Comparison of ENCODE assay signal across 2 cellular contexts in genomic region chr1:111716371-111716770, GRCh38.
TF ChIP-seq lines count a peak whose summit lies in the region.

No MANE protein-coding gene starts in this region.

TF ChIP-seq in HEK293, 187 proteins besides CTCF, POLR2A, EP300 and RAD21:
- TF ChIP-seq ZIC2 (tag by site-specific recombination; IDR thresholded peaks at IDR 0.05) (peak; percentile 28; the same call in 1 of the 2 replicates), ZNF202 (tag by site-specific recombination; IDR thresholded peaks at IDR 0.05; ENCODE audit: borderline replicate concordance) (no peak), ZNF23 (tag by site-specific recombination; IDR thresholded peaks at IDR 0.05; ENCODE audit: borderline replicate concordance) (no peak), YY2 (tag by site-specific recombination; IDR thresholded peaks at IDR 0.05) (no peak), ZNF404 (tag by site-specific recombination; IDR thresholded peaks at IDR 0.05) (no peak), ZNF416 (tag by site-specific recombination; IDR thresholded peaks at IDR 0.05) (no peak), PRDM1 (tag by site-specific recombination; IDR thresholded peaks at IDR 0.05) (no peak)

TF ChIP-seq in GM12878, 131 proteins besides CTCF, POLR2A, EP300 and RAD21:
- TF ChIP-seq POLR2AphosphoS2 (IDR thresholded peaks at IDR 0.05; ENCODE audit: low read depth, low read length), result 0 out of 2 replicates have a peak, but pooled peaks have one; percentile 24
- no peak for TF ChIP-seq CBX3 (IDR thresholded peaks at IDR 0.05; ENCODE audit: borderline replicate concordance, low read depth)
- TF ChIP-seq MXI1 (IDR thresholded peaks at IDR 0.05; ENCODE audit: low read depth, low read length), result no peak
- TF ChIP-seq ATF2 (IDR thresholded peaks at IDR 0.05; ENCODE audit: low read length), result no peak
